8 cellular contexts compared by ENCODE assay signal in the genomic region with DNA sequence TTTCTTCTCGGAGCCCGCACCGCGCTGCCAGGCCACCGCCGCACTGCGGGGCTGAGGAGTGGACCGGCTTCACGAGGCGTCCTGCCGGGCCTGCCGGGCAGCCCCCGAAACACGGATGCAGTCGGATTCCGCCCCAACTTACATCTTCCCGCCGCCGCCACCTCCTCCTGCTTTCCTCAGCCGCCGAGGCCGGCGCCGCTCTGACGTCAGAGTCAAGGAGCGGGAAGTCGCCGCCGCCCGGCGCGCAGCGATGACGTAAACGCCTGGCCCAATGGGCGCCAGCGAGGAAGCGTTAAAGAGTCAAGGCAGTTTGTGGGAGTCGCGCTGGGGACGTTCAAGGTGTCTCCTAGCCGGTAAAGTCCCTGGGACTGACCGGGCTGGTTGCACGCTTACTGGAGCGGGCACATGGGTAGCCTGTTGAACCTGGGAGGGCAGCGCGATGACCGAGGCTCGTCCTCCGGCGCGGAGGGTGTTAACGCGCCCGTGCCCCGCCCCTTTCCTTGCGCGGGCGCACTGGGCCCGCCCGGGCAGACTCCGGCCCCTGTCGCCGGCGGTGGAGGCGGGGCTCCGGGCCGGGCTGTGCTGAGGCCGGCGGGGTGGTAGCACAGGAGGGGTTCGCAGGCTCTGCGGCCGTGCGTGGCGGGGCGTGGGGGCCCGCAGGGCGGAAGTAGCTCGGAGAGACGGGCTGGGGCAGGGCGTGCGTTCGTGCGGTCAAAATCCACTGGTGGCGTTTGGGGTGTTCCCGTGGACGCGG. TPM values are rescaled to one million over a fixed set of nuclear protein-coding genes. Genes with fewer than 3 reads are reported as not detected.
DNase-seq lines count a peak whose midpoint lies in the region; ATAC-seq and TF ChIP-seq lines count a peak whose summit lies in the region.

TSS of gene RNPS1 (minus strand) at position 214 of the 754 bp plus-strand sequence. CDS start 3,483 bp downstream, outside the sequence.

- DNase-seq in ELF-1 (ENCODE audit: low read depth, low spot score) (peak; percentile 98), H4 (ENCODE audit: low spot score) (peak; percentile 89), LoVo (ENCODE audit: low spot score) (peak; percentile 92), RWPE1 (ENCODE audit: low spot score) (peak; percentile 95), fibroblast of the aortic adventitia (ENCODE audit: low read depth) (peak; percentile 95)
- peak; percentile 94 for DNase-seq in activated T-helper 9 cell treated with anti-CD3 and anti-CD28 coated beads, Interleukin-2, amount 50 U/mL, for 16 hours (ENCODE audit: low read depth)
- peak; percentile 98 for DNase-seq in stimulated activated naive CD8-positive, alpha-beta T cell treated with anti-CD3 and anti-CD28 coated beads, Interleukin-15, Interleukin-2, amounts not matched to agents 100 U/mL and 50 U/mL, for 24 hours

- no peaks in the 10 kb centered on the region for H3K9me3 Mint-ChIP-seq in nephron

- POLR2A ChIA-PET in RWPE1 (lab: Yijun Ruan, JAX; ENCODE audit: low non-redundant PET), result interaction anchor here (0.6 kb wide), 1 partner anchor 715 kb away, joined by 5 read pairs; no protein-coding TSS in a partner anchor

- peak; percentile 93 for ATAC-seq in stimulated activated naive CD8-positive, alpha-beta T cell treated with anti-CD3 and anti-CD28 coated beads, Interleukin-15, Interleukin-2, amounts not matched to agents 100 U/mL and 50 U/mL, for 24 hours

- H3K27me3 Mint-ChIP-seq in nephron (ENCODE audit: low read depth), result no peaks in the 10 kb centered on the region

- CTCF ChIA-PET in RWPE1 (lab: Yijun Ruan, JAX), result interaction anchor here (0.6 kb wide), 2 partner anchors 94 to 200 kb away, joined by 3 read pairs; no protein-coding TSS in a partner anchor

- H3K36me3 Mint-ChIP-seq in nephron (ENCODE audit: low read depth), result peaks cover 19% of the 10 kb centered on the region

- H3K4me3 ChIP-seq in fibroblast of the aortic adventitia (ENCODE audit: low read depth, low read length), result peak within 1 kb of the TSS; percentile 75

- peak within 1 kb of the TSS; percentile 96 to 97 (median 96) for H3K4me3 Mint-ChIP-seq in nephron

- H3K27ac ChIP-seq in RWPE1, result peak within 1 kb of the TSS; percentile 97

- H3K27ac Mint-ChIP-seq in nephron, result peak within 1 kb of the TSS; percentile 99 to 100 (median 100)

- peaks cover 30% of the 10 kb centered on the region for H3K4me1 Mint-ChIP-seq in nephron

- TF ChIP-seq CTCF in RWPE1 (conservative IDR thresholded peaks at IDR 0.05; ENCODE audit: low read depth), result no peak
- TF ChIP-seq CTCF in fibroblast of the aortic adventitia (IDR thresholded peaks at IDR 0.05; ENCODE audit: insufficient read depth, low read length), result no peak
- TF ChIP-seq CTCF in nephron (IDR thresholded peaks at IDR 0.05; ENCODE audit: unreplicated experiment in 3 of 3), result no peak

RNA-seq across cellular contexts. Expression of gene RNPS1, which starts in this region (rescaled TPM):
- total RNA-seq in H4 (2014; rRNA removed; shearing (Covaris generic)), result 144 and 152 TPM in 2 replicates
- 49.5 and 94.7 TPM in 2 replicates for total RNA-seq in fibroblast of the aortic adventitia (ENCODE audit: low replicate concordance)

Comparison
In these comparisons a context has a peak if more than half of its experiments do, and no peak if none do; other contexts are left out.
1. Peak in every context shown above with its lines: DNase-seq, ATAC-seq, H3K4me3 ChIP-seq and H3K27ac ChIP-seq.